Comparison of ENCODE assay signal across 14 cellular contexts in genomic region chr2:29224693-29225551, GRCh38.
"Had no signal": no experiment of that assay in that cellular context is flagged by ENCODE, and none has a peak within 500 bp of the region (broad histone marks: within the 10 kb centered on the region; RNA-seq: fewer than 3 reads in every experiment).

No MANE protein-coding gene starts in this region.

- H3K27me3 ChIP-seq: cardiac muscle cell, right atrium auricular region had no signal

- H3K27ac ChIP-seq: cardiac muscle cell, neutrophil, right atrium auricular region, suprapubic skin had no signal

- DNase-seq: activated naive CD4-positive, alpha-beta T cell treated with Interleukin-2 at 50 U/mL for 16 hours; naive thymus-derived CD4-positive, alpha-beta T cell; small intestine; stimulated activated naive CD8-positive, alpha-beta T cell treated with anti-CD3 and anti-CD28 coated beads, Interleukin-15, Interleukin-2, amounts not matched to agents 100 U/mL and 50 U/mL, for 24 hours had no signal

- H3K9me3 ChIP-seq: mucosa of descending colon, neutrophil, right atrium auricular region, suprapubic skin had no signal

- FAIRE-seq: astrocyte, colon, islet of Langerhans, small intestine had no signal

- H3K4me1 ChIP-seq: right atrium auricular region had no signal

- H3K36me3 ChIP-seq: cardiac muscle cell, neutrophil, right atrium auricular region, suprapubic skin had no signal

- ATAC-seq: activated CD4-positive, CD25-positive, alpha-beta regulatory T cell treated with anti-CD3 and anti-CD28 coated beads, Interleukin-2, amount 50 U/mL, for 24 hours; left colon; naive thymus-derived CD4-positive, alpha-beta T cell; stimulated activated naive CD8-positive, alpha-beta T cell treated with anti-CD3 and anti-CD28 coated beads, Interleukin-15, Interleukin-2, amounts not matched to agents 100 U/mL and 50 U/mL, for 24 hours had no signal

- H3K4me3 ChIP-seq: cardiac muscle cell, mucosa of descending colon, right atrium auricular region, suprapubic skin had no signal
